In genomic region chr1:7810395-7810794, GRCh38 we compare ENCODE assay signal across 10 cellular contexts. TPM values are rescaled to one million over a fixed set of nuclear protein-coding genes. Genes with fewer than 3 reads are reported as not detected.
DNase-seq lines count a peak whose midpoint lies in the region; TF ChIP-seq lines count a peak whose summit lies in the region.
"Had no signal": no experiment of that assay in that cellular context is flagged by ENCODE, and none has a peak within 500 bp of the region (broad histone marks: within the 10 kb centered on the region; RNA-seq: fewer than 3 reads in every experiment).

No MANE protein-coding gene starts in this region.

- no peaks in the 10 kb centered on the region for H3K4me1 Mint-ChIP-seq in type B pancreatic cell (ENCODE audit: unreplicated experiment)
- H3K4me1 Mint-ChIP-seq: neural crest cell had no signal

- no peak overlapping the region for H3K27ac Mint-ChIP-seq in type B pancreatic cell

- peaks cover 8% of the 10 kb centered on the region for H3K9me3 Mint-ChIP-seq in type B pancreatic cell

- H3K4me3 Mint-ChIP-seq in type B pancreatic cell, result no peak overlapping the region
- H3K4me3 Mint-ChIP-seq: neural crest cell had no signal

- no peaks in the 10 kb centered on the region for H3K27me3 Mint-ChIP-seq in type B pancreatic cell

- TF ChIP-seq CTCF in type B pancreatic cell (conservative IDR thresholded peaks at IDR 0.05), result no peak

- H3K36me3 Mint-ChIP-seq in type B pancreatic cell, result peaks cover 29% of the 10 kb centered on the region

- DNase-seq in A172 (ENCODE audit: low spot score) (peak; percentile 74), GM04503 (ENCODE audit: low read depth) (peak; percentile 52), UCSD-AML1 (lab: John Stamatoyannopoulos, UW; ENCODE audit: unreplicated experiment) (peak; percentile 46), iris pigment epithelial cell (ENCODE audit: low read depth) (peak; percentile 97), NCI-H510A treated with DMSO at 0.1 percent for 48 hours (lab: John Stamatoyannopoulos, UW) (no peak), type B pancreatic cell (ENCODE audit: extremely low spot score, unreplicated experiment) (no peak), ureter (ENCODE audit: low spot score) (no peak), NCI-H524 treated with DMSO at 0.1 percent for 48 hours (lab: John Stamatoyannopoulos, UW) (no peak)
- DNase-seq: NK-92 treated with Interleukin-12 subunit alpha and Interleukin-12 subunit beta, amount 100 ng/mL, for 24 hours had no signal

RNA-seq across cellular contexts. Expression of gene PER3, which starts 26.3 kb away (rescaled TPM):
- total RNA-seq in A172 (2014; rRNA removed; shearing (Covaris generic)), result 6.0 and 6.1 TPM in 2 replicates
- total RNA-seq in type B pancreatic cell (ENCODE audit: low replicate concordance), result 4.5 and 7.1 TPM in 2 replicates
- total RNA-seq in ureter, result 33.3 TPM

RNA-seq across cellular contexts. Expression of gene VAMP3, which starts 39.3 kb away (rescaled TPM):
- 126 and 138 TPM in 2 replicates for total RNA-seq in A172 (2014; rRNA removed; shearing (Covaris generic))
- total RNA-seq in type B pancreatic cell (ENCODE audit: low replicate concordance), result 82.4 and 94.8 TPM in 2 replicates
- total RNA-seq in ureter, result 113 TPM

RNA-seq across cellular contexts. Expression of gene UTS2, which starts 42.5 kb away (rescaled TPM):
- total RNA-seq in A172 (2014; rRNA removed; shearing (Covaris generic)), result not detected in 2 replicates
- total RNA-seq in type B pancreatic cell (ENCODE audit: low replicate concordance), result not detected in 2 replicates
- total RNA-seq in ureter, result not detected
- total RNA-seq: neural crest cell had no signal

Comparison
In these comparisons a context has a peak if more than half of its experiments do, and no peak if none do; other contexts are left out.
1. DNase-seq: peak in A172 (single experiment), GM04503 (single experiment), UCSD-AML1 (single experiment) and iris pigment epithelial cell (single experiment); none in NCI-H510A treated with DMSO at 0.1 percent for 48 hours (single experiment), type B pancreatic cell (single experiment), ureter (single experiment) and NCI-H524 treated with DMSO at 0.1 percent for 48 hours (single experiment).